Comparison of ENCODE assay signal across 18 cellular contexts in genomic region chr10:43028143-43028542, GRCh38. TPM values are rescaled to one million over a fixed set of nuclear protein-coding genes. Genes with fewer than 3 reads are reported as not detected.
DNase-seq lines count a peak whose midpoint lies in the region; ATAC-seq and TF ChIP-seq lines count a peak whose summit lies in the region.
"Had no signal": no experiment of that assay in that cellular context is flagged by ENCODE, and none has a peak within 500 bp of the region (broad histone marks: within the 10 kb centered on the region; RNA-seq: fewer than 3 reads in every experiment).

No MANE protein-coding gene starts in this region.

- H4K5ac ChIP-seq in IMR-90 (ENCODE audit: low read depth, low read length): no peak overlapping the region

- CTCF ChIA-PET in IMR-90 (lab: Yijun Ruan, JAX): no interaction called here

- in situ Hi-C loops in IMR-90 (cut with MboI; ENCODE audit: low sequenced_read_pairs): no loop called here

- no TSS peak for BruUV-seq in IMR-90 (replicated peaks; lab: Mats Ljungman, UMichigan)

- dilution Hi-C loops in IMR-90 (cut with HindIII; ENCODE audit: low sequenced_read_pairs, unreplicated experiment): no loop called here

- peaks cover 13 to 24% of the 10 kb centered on the region in 2 donors for H3K9me3 Mint-ChIP-seq in stimulated activated naive CD8-positive, alpha-beta T cell treated with anti-CD3 and anti-CD28 coated beads, Interleukin-15, amount 100 ng/mL, for 72 hours
- H3K9me3 Mint-ChIP-seq in activated T-cell treated with anti-CD3 and anti-CD28 coated beads, Interleukin-2, amount 50 U/mL, for 24 hours: peaks cover 7% of the 10 kb centered on the region

- no peak overlapping the region for H3K56ac ChIP-seq in IMR-90 (ENCODE audit: extremely low read depth, insufficient read depth, low read length)

- no peak overlapping the region for H3K27ac ChIP-seq in right atrium auricular region
- H3K27ac ChIP-seq in IMR-90 (ENCODE audit: insufficient read depth, low read length): no peak overlapping the region
- H3K27ac ChIP-seq in neuronal stem cell (replicated peaks; ENCODE audit: low read length): no peak overlapping the region
- H3K27ac ChIP-seq: 22Rv1, A549 had no signal

- H3K18ac ChIP-seq in IMR-90 (ENCODE audit: low read depth, low read length) (no peak overlapping the region), neuronal stem cell (ENCODE audit: low read length) (peak overlapping the region; percentile 19)

- no peak for TF ChIP-seq CTCF in right atrium auricular region (IDR thresholded peaks at IDR 0.05)
- no peak for TF ChIP-seq CTCF in IMR-90 (conservative IDR thresholded peaks at IDR 0.05; ENCODE audit: low read depth, low read length)

- H3K9ac ChIP-seq in IMR-90 (ENCODE audit: low read depth, low read length) (no peak overlapping the region), neuronal stem cell (ENCODE audit: low read depth, low read length, poor library complexity) (no peak overlapping the region)

- no peak overlapping the region for H2BK12ac ChIP-seq in neuronal stem cell (ENCODE audit: low read length)

- intact Hi-C loops in Right ventricle myocardium inferior (cut with DNase I) (no loop called here), IMR-90 (cut with micrococcal nuclease) (no loop called here)

- peaks cover 1% of the 10 kb centered on the region for H3K27me3 Mint-ChIP-seq in stimulated activated naive CD8-positive, alpha-beta T cell treated with anti-CD3 and anti-CD28 coated beads, Interleukin-15, amount 100 ng/mL, for 72 hours
- peaks cover 2% of the 10 kb centered on the region for H3K27me3 Mint-ChIP-seq in activated T-cell treated with anti-CD3 and anti-CD28 coated beads, Interleukin-2, amount 50 U/mL, for 24 hours

- H2BK15ac ChIP-seq in IMR-90 (ENCODE audit: low read depth, low read length): no peak overlapping the region
- peak overlapping the region; percentile 43 for H2BK15ac ChIP-seq in neuronal stem cell (ENCODE audit: low read length)

- H2AK9ac ChIP-seq in IMR-90 (replicated peaks; ENCODE audit: low read depth, low read length, poor library complexity): no peak overlapping the region

- H2BK120ac ChIP-seq in IMR-90 (ENCODE audit: low read depth, low read length): no peak overlapping the region
- no peak overlapping the region for H2BK120ac ChIP-seq in neuronal stem cell (ENCODE audit: low read depth, low read length)

- no peak overlapping the region for H3K4me3 Mint-ChIP-seq in stimulated activated naive CD8-positive, alpha-beta T cell treated with anti-CD3 and anti-CD28 coated beads, Interleukin-15, amount 100 ng/mL, for 72 hours
- no peak overlapping the region for H3K4me3 Mint-ChIP-seq in activated T-cell treated with anti-CD3 and anti-CD28 coated beads, Interleukin-2, amount 50 U/mL, for 24 hours
- H3K4me3 Mint-ChIP-seq: B cell; CD4-positive, alpha-beta T cell; CD8-positive, alpha-beta T cell had no signal

- peak overlapping the region in 1 of 2 donors; percentile 39 for H3K27ac Mint-ChIP-seq in stimulated activated naive CD8-positive, alpha-beta T cell treated with anti-CD3 and anti-CD28 coated beads, Interleukin-15, amount 100 ng/mL, for 72 hours
- no peak overlapping the region for H3K27ac Mint-ChIP-seq in activated T-cell treated with anti-CD3 and anti-CD28 coated beads, Interleukin-2, amount 50 U/mL, for 24 hours
- H3K27ac Mint-ChIP-seq: B cell; CD4-positive, alpha-beta T cell; CD8-positive, alpha-beta T cell had no signal

- H3K23ac ChIP-seq in IMR-90 (ENCODE audit: low read depth, low read length): no peak overlapping the region
- H3K23ac ChIP-seq in neuronal stem cell (ENCODE audit: low read depth, low read length, poor library complexity): peak overlapping the region; percentile 13

- H4K20me1 ChIP-seq in IMR-90 (ENCODE audit: insufficient read depth, low read length): no peaks in the 10 kb centered on the region

- no peak overlapping the region for H2AK5ac ChIP-seq in IMR-90 (ENCODE audit: low read depth, low read length)
- H2AK5ac ChIP-seq in neuronal stem cell (ENCODE audit: low read depth, low read length): peak overlapping the region; percentile 40

- H3K79me1 ChIP-seq in IMR-90 (ENCODE audit: low read depth in 1 of 2, low read length in 2 of 2): no peaks in the 10 kb centered on the region
- H3K79me1 ChIP-seq in neuronal stem cell (ENCODE audit: low read depth, low read length): no peaks in the 10 kb centered on the region

- H3K27me3 ChIP-seq in right atrium auricular region (no peaks in the 10 kb centered on the region), IMR-90 (ENCODE audit: control insufficient read depth, insufficient read depth, low read length) (peaks cover 15% of the 10 kb centered on the region), neuronal stem cell (ENCODE audit: control insufficient read depth in 3 of 3, insufficient read depth in 3 of 3, low read depth in 1 of 3, low read length in 3 of 3) (peaks cover 0 to 38% (median 9%) of the 10 kb centered on the region in 3 experiments)

- ATAC-seq in Right ventricle myocardium inferior (no peak), IMR-90 (ENCODE audit: low read depth) (no peak), HG02981 (IDR thresholded peaks at IDR 0.05; ENCODE audit: unreplicated experiment) (no peak)
- peak; percentile 31 for ATAC-seq in stimulated activated naive CD8-positive, alpha-beta T cell treated with anti-CD3 and anti-CD28 coated beads, Interleukin-15, Interleukin-2, amounts not matched to agents 100 U/mL and 50 U/mL, for 24 hours
- ATAC-seq in stimulated activated naive CD8-positive, alpha-beta T cell treated with anti-CD3 and anti-CD28 coated beads, Interleukin-15, amount 100 ng/mL, for 72 hours: no peak
- ATAC-seq: A549; CD8-positive, alpha-beta T cell had no signal

- POLR2A ChIA-PET in IMR-90 (lab: Charles Lee; ENCODE audit: unreplicated experiment): no interaction called here

- H3K4ac ChIP-seq in IMR-90 (ENCODE audit: low read depth, low read length): no peak overlapping the region
- no peak overlapping the region for H3K4ac ChIP-seq in neuronal stem cell (ENCODE audit: low read length)

- no peaks in the 10 kb centered on the region for H3K9me1 ChIP-seq in IMR-90 (ENCODE audit: insufficient read depth, low read length)

- H3K14ac ChIP-seq in IMR-90 (replicated peaks; ENCODE audit: low read depth, low read length) (no peak overlapping the region), neuronal stem cell (ENCODE audit: low read length) (no peak overlapping the region)

- H3K4me2 ChIP-seq in IMR-90 (ENCODE audit: low read depth, low read length): no peak overlapping the region
- no peak overlapping the region for H3K4me2 ChIP-seq in neuronal stem cell (ENCODE audit: insufficient read depth, low read length, poor library complexity, severe bottlenecking)
- H3K4me2 ChIP-seq: A549 had no signal

- H2BK5ac ChIP-seq in IMR-90 (ENCODE audit: low read depth, low read length, poor library complexity, severe bottlenecking) (no peak overlapping the region), neuronal stem cell (ENCODE audit: low read length) (peak overlapping the region; percentile 60)

- H3K4me3 ChIP-seq in right atrium auricular region (no peak overlapping the region), IMR-90 (ENCODE audit: insufficient read depth, low read depth, low read length) (no peak overlapping the region), neuronal stem cell (ENCODE audit: low read length in 2 of 2) (no peak overlapping the region)
- H3K4me3 ChIP-seq: A549 had no signal

- H2AFZ ChIP-seq in IMR-90 (replicated peaks; ENCODE audit: low read length, poor library complexity) (peak overlapping the region; percentile 32), neuronal stem cell (ENCODE audit: low read length) (no peak overlapping the region)

- DNase-seq in Right ventricle myocardium inferior (ENCODE audit: missing footprints): peak; percentile 56
- no peak for DNase-seq in right atrium auricular region (ENCODE audit: low spot score)
- no peak for DNase-seq in stimulated activated naive CD8-positive, alpha-beta T cell treated with anti-CD3 and anti-CD28 coated beads, Interleukin-15, Interleukin-2, amounts not matched to agents 100 U/mL and 50 U/mL, for 24 hours
- no peak for DNase-seq in stimulated activated naive CD8-positive, alpha-beta T cell treated with anti-CD3 and anti-CD28 coated beads, Interleukin-15, amount 100 ng/mL, for 72 hours
- no peak for DNase-seq in IMR-90
- no peak for DNase-seq in neuronal stem cell (ENCODE audit: low spot score)
- no peak for DNase-seq in activated T-cell treated with anti-CD3 and anti-CD28 coated beads, Interleukin-2, amount 50 U/mL, for 24 hours
- DNase-seq: AML-193; Caco-2; Calu3; CD4-positive, alpha-beta T cell; CD8-positive, alpha-beta T cell; DMS79 treated with DMSO at 0.1 percent for 48 hours; GF-D8 had no signal

- TF ChIP-seq RAD21 in IMR-90 (IDR thresholded peaks at IDR 0.05; ENCODE audit: low read length): no peak

- H3K4me1 ChIP-seq in right atrium auricular region (peaks cover 0 to 3% of the 10 kb centered on the region in 2 donors), IMR-90 (ENCODE audit: control insufficient read depth, insufficient read depth, low read length) (no peaks in the 10 kb centered on the region), neuronal stem cell (ENCODE audit: control insufficient read depth in 2 of 2, insufficient read depth in 1 of 2, low read depth in 1 of 2, low read length in 2 of 2) (peaks cover 0 to 12% of the 10 kb centered on the region in 2 donors)
- H3K4me1 ChIP-seq: A549, Caco-2 had no signal

- no peaks in the 10 kb centered on the region for H3K4me1 Mint-ChIP-seq in stimulated activated naive CD8-positive, alpha-beta T cell treated with anti-CD3 and anti-CD28 coated beads, Interleukin-15, amount 100 ng/mL, for 72 hours
- no peaks in the 10 kb centered on the region for H3K4me1 Mint-ChIP-seq in activated T-cell treated with anti-CD3 and anti-CD28 coated beads, Interleukin-2, amount 50 U/mL, for 24 hours (ENCODE audit: low read depth)
- H3K4me1 Mint-ChIP-seq: B cell had no signal

- no peaks in the 10 kb centered on the region for H3K36me3 Mint-ChIP-seq in activated T-cell treated with anti-CD3 and anti-CD28 coated beads, Interleukin-2, amount 50 U/mL, for 24 hours (ENCODE audit: low read depth)
- H3K36me3 Mint-ChIP-seq: CD8-positive, alpha-beta T cell had no signal

- no peak overlapping the region for H4K8ac ChIP-seq in IMR-90 (ENCODE audit: low read depth in 2 of 2, low read length in 2 of 2)
- no peak overlapping the region for H4K8ac ChIP-seq in neuronal stem cell (ENCODE audit: low read depth, low read length)

- no peak overlapping the region for H4K91ac ChIP-seq in IMR-90 (ENCODE audit: insufficient read depth, low read depth, low read length)
- H4K91ac ChIP-seq in neuronal stem cell (ENCODE audit: low read depth, low read length, poor library complexity): no peak overlapping the region

- WGBS in IMR-90 (ENCODE audit: extremely low coverage in 2 of 2, insufficient read length in 1 of 2), 2 experiments: 85% methylated on average over 2 of the region's 6 CpGs; no CpG with 5 or more reads in 1 of the 2 experiments
- WGBS in neuronal stem cell (ENCODE audit: extremely low coverage in 2 of 2, insufficient read length in 2 of 2, insufficient replicate concordance in 1 of 2), 2 donors: no CpG with 5 or more reads among the region's 6 CpGs

- H2BK20ac ChIP-seq in IMR-90 (ENCODE audit: low read depth, low read length): no peak overlapping the region

- H3K9me3 ChIP-seq in right atrium auricular region: peaks cover 0 to 16% of the 10 kb centered on the region in 2 donors
- H3K9me3 ChIP-seq in IMR-90 (ENCODE audit: control insufficient read depth, insufficient read depth, low read length): no peaks in the 10 kb centered on the region
- peaks cover 0 to 4% of the 10 kb centered on the region in 2 donors for H3K9me3 ChIP-seq in neuronal stem cell (replicated peaks in 1 of 2; ENCODE audit: control insufficient read depth in 2 of 2, insufficient read depth in 1 of 2, low read depth in 1 of 2, low read length in 2 of 2)

- H3K36me3 ChIP-seq in right atrium auricular region (no peaks in the 10 kb centered on the region), IMR-90 (ENCODE audit: control insufficient read depth, insufficient read depth, low read length) (no peaks in the 10 kb centered on the region), neuronal stem cell (replicated peaks in 1 of 2; ENCODE audit: control insufficient read depth in 2 of 2, insufficient read depth in 2 of 2, low read length in 2 of 2) (no peaks in the 10 kb centered on the region)

- TF ChIP-seq POLR2A in IMR-90 (IDR thresholded peaks at IDR 0.05; ENCODE audit: low read depth, low read length): no peak

RNA-seq across cellular contexts. Expression of gene RET, which starts 48.7 kb away (rescaled TPM):
- total RNA-seq in Right ventricle myocardium inferior (7.7 TPM), right atrium auricular region (under 1 TPM; 0.12 to 0.44 TPM), IMR-90 (2012; rRNA removed) (0.18 and 0.28 TPM in 2 replicates)
- polyA plus RNA-seq in IMR-90 (2012; rRNA removed): 0.10 and 0.26 TPM in 2 replicates
- 0.08 and 0.24 TPM in 2 replicates for polyA plus RNA-seq in IMR-90 (2012; cell fraction: cytosol; rRNA removed)
- polyA plus RNA-seq in IMR-90 (2012; cell fraction: nucleus; rRNA removed; ENCODE audit: low replicate concordance): 0.14 and 0.25 TPM in 2 replicates
- 2.3 TPM for polyA plus RNA-seq in neuronal stem cell (2013, experiment 1 of 2)
- 2.2 TPM for polyA plus RNA-seq in neuronal stem cell (2013, experiment 2 of 2)
- total RNA-seq: Caco-2; Calu3; CD4-positive, alpha-beta T cell; CD8-positive, alpha-beta T cell had no signal
